Comparison of ENCODE assay signal across 23 cellular contexts in genomic region chr13:74111901-74112824, GRCh38. TPM values are rescaled to one million over a fixed set of nuclear protein-coding genes. Genes with fewer than 3 reads are reported as not detected.
DNase-seq lines count a peak whose midpoint lies in the region; ATAC-seq and TF ChIP-seq lines count a peak whose summit lies in the region.
"Had no signal": no experiment of that assay in that cellular context is flagged by ENCODE, and none has a peak within 500 bp of the region (broad histone marks: within the 10 kb centered on the region; RNA-seq: fewer than 3 reads in every experiment).

No MANE protein-coding gene starts in this region.

- H3K9ac ChIP-seq in liver (ENCODE audit: low read depth in 1 of 2, low read length in 2 of 2) = no peak overlapping the region

- DNase-seq in activated naive CD8-positive, alpha-beta T cell treated with anti-CD3 and anti-CD28 coated beads, Interleukin-2, amount 50 U/mL, for 24 hours = no peak
- DNase-seq in WTC11 (ENCODE audit: low spot score) = no peak
- DNase-seq in tibial artery = no peak
- DNase-seq in activated naive CD4-positive, alpha-beta T cell treated with anti-CD3 and anti-CD28 coated beads, Interleukin-2, amount 10 ng/mL, durations not matched to agents 7 days and 5 days = no peak
- DNase-seq: activated CD4-positive, alpha-beta T cell treated with anti-CD3 and anti-CD28 coated beads, Interleukin-2, amount 10 ng/mL, durations not matched to agents 24 days and 14 days; activated CD8-positive, alpha-beta memory T cell treated with anti-CD3 and anti-CD28 coated beads, Interleukin-2, amount 50 U/mL, for 4 hours; activated effector memory CD4-positive, alpha-beta T cell treated with Interleukin-2 at 50 U/mL for 16 hours; C1 segment of cervical spinal cord; dorsolateral prefrontal cortex; GOT3; head of caudate nucleus; NCI-H446; Peyer's patch; spleen; stimulated activated CD4-positive, alpha-beta T cell treated with anti-CD3 and anti-CD28 coated beads, Interleukin-4, amount 100 ng/mL, for 1 hour; stimulated activated naive CD8-positive, alpha-beta T cell treated with anti-CD3 and anti-CD28 coated beads, Interleukin-15, amount 100 ng/mL, for 72 hours; T-helper 1 cell; upper lobe of left lung had no signal

- H3K4me3 ChIP-seq in liver (ENCODE audit: low read depth in 1 of 3, low read length in 3 of 3) (no peak overlapping the region), tibial artery (peak overlapping the region; percentile 7 to 22)
- H3K4me3 ChIP-seq: A549, dorsolateral prefrontal cortex, Peyer's patch, spleen, upper lobe of left lung had no signal

- H3K36me3 ChIP-seq in liver (ENCODE audit: control insufficient read depth in 4 of 4, insufficient read depth in 3 of 4, low read depth in 1 of 4, low read length in 3 of 4) (no peaks in the 10 kb centered on the region), tibial artery (no peaks in the 10 kb centered on the region)
- H3K36me3 ChIP-seq: Peyer's patch, spleen, upper lobe of left lung had no signal

- no peaks in the 10 kb centered on the region for H3K27me3 Mint-ChIP-seq in activated naive CD8-positive, alpha-beta T cell
- no peaks in the 10 kb centered on the region for H3K27me3 Mint-ChIP-seq in activated naive CD8-positive, alpha-beta T cell treated with anti-CD3 and anti-CD28 coated beads, Interleukin-2, amount 50 U/mL, for 24 hours
- no peaks in the 10 kb centered on the region for H3K27me3 Mint-ChIP-seq in WTC11 (ENCODE audit: low read depth)
- no peaks in the 10 kb centered on the region for H3K27me3 Mint-ChIP-seq in activated naive CD4-positive, alpha-beta T cell treated with anti-CD3 and anti-CD28 coated beads, Interleukin-2, amount 10 ng/mL, durations not matched to agents 7 days and 5 days
- H3K27me3 Mint-ChIP-seq: activated CD4-positive, alpha-beta T cell treated with anti-CD3 and anti-CD28 coated beads, Interleukin-2, amount 10 ng/mL, durations not matched to agents 24 days and 14 days; stimulated activated naive CD8-positive, alpha-beta T cell treated with anti-CD3 and anti-CD28 coated beads, Interleukin-15, amount 100 ng/mL, for 72 hours had no signal

- TF ChIP-seq RAD21 in liver (IDR thresholded peaks at IDR 0.05) = peak; percentile 25 to 32

- intact Hi-C loops in tibial artery (cut with DNase I; ENCODE audit: low total_unique reads) = no loop called here

- no peak overlapping the region for H3K4me3 Mint-ChIP-seq in activated naive CD8-positive, alpha-beta T cell
- no peak overlapping the region for H3K4me3 Mint-ChIP-seq in activated naive CD8-positive, alpha-beta T cell treated with anti-CD3 and anti-CD28 coated beads, Interleukin-2, amount 50 U/mL, for 24 hours
- no peak overlapping the region for H3K4me3 Mint-ChIP-seq in WTC11
- H3K4me3 Mint-ChIP-seq in activated naive CD4-positive, alpha-beta T cell treated with anti-CD3 and anti-CD28 coated beads, Interleukin-2, amount 10 ng/mL, durations not matched to agents 7 days and 5 days = no peak overlapping the region
- H3K4me3 Mint-ChIP-seq: activated CD4-positive, alpha-beta T cell treated with anti-CD3 and anti-CD28 coated beads, Interleukin-2, amount 10 ng/mL, durations not matched to agents 24 days and 14 days had no signal

- peaks cover 3 to 42% (median 20%) of the 10 kb centered on the region in 4 donors for H3K4me1 ChIP-seq in liver (ENCODE audit: control insufficient read depth in 4 of 4, insufficient read depth in 4 of 4, low read length in 3 of 4)
- peaks cover 0 to 67% (median 28%) of the 10 kb centered on the region in 4 donors for H3K4me1 ChIP-seq in tibial artery
- H3K4me1 ChIP-seq: Peyer's patch, upper lobe of left lung had no signal

- WGBS in liver = 29% methylated on average over 5 of the region's 5 CpGs

- H3K27me3 ChIP-seq in liver (ENCODE audit: control insufficient read depth in 4 of 4, insufficient read depth in 4 of 4, low read length in 3 of 4) (no peaks in the 10 kb centered on the region), tibial artery (no peaks in the 10 kb centered on the region)
- H3K27me3 ChIP-seq: dorsolateral prefrontal cortex, Peyer's patch, spleen, upper lobe of left lung had no signal

- H3K9me3 Mint-ChIP-seq in activated naive CD8-positive, alpha-beta T cell (ENCODE audit: low read depth) = peaks cover 3% of the 10 kb centered on the region
- H3K9me3 Mint-ChIP-seq in activated naive CD8-positive, alpha-beta T cell treated with anti-CD3 and anti-CD28 coated beads, Interleukin-2, amount 50 U/mL, for 24 hours = peaks cover 7% of the 10 kb centered on the region
- H3K9me3 Mint-ChIP-seq in WTC11 = peaks cover 29% of the 10 kb centered on the region
- H3K9me3 Mint-ChIP-seq in activated naive CD4-positive, alpha-beta T cell treated with anti-CD3 and anti-CD28 coated beads, Interleukin-2, amount 10 ng/mL, durations not matched to agents 7 days and 5 days = peaks cover 2% of the 10 kb centered on the region

- POLR2A ChIA-PET in WTC11 (lab: Charles Lee) = no interaction called here

- H3K27ac ChIP-seq in liver (ENCODE audit: low read depth in 1 of 2, low read length in 2 of 2) (peak overlapping the region; percentile 22 to 48), tibial artery (peak overlapping the region; percentile 57 to 64)
- H3K27ac ChIP-seq: A549, Peyer's patch, spleen, upper lobe of left lung had no signal

- H3K36me3 Mint-ChIP-seq in activated naive CD8-positive, alpha-beta T cell = peaks cover 21% of the 10 kb centered on the region
- H3K36me3 Mint-ChIP-seq in activated naive CD8-positive, alpha-beta T cell treated with anti-CD3 and anti-CD28 coated beads, Interleukin-2, amount 50 U/mL, for 24 hours (ENCODE audit: low read depth) = peaks cover 20% of the 10 kb centered on the region
- peaks cover 22% of the 10 kb centered on the region for H3K36me3 Mint-ChIP-seq in WTC11
- peaks cover 34% of the 10 kb centered on the region for H3K36me3 Mint-ChIP-seq in activated naive CD4-positive, alpha-beta T cell treated with anti-CD3 and anti-CD28 coated beads, Interleukin-2, amount 10 ng/mL, durations not matched to agents 7 days and 5 days

- CTCF ChIA-PET in WTC11 (lab: Charles Lee) = no interaction called here
- CTCF ChIA-PET in activated naive CD4-positive, alpha-beta T cell treated with anti-CD3 and anti-CD28 coated beads, Interleukin-2, amount 10 ng/mL, durations not matched to agents 7 days and 5 days (lab: Charles Lee) = interaction anchor here (0.9 kb wide), 1 partner anchor 85 kb away, joined by 3 read pairs; no protein-coding TSS in a partner anchor

- peak overlapping the region; percentile 22 for H3K27ac Mint-ChIP-seq in activated naive CD8-positive, alpha-beta T cell
- H3K27ac Mint-ChIP-seq in activated naive CD8-positive, alpha-beta T cell treated with anti-CD3 and anti-CD28 coated beads, Interleukin-2, amount 50 U/mL, for 24 hours = no peak overlapping the region
- peak overlapping the region; percentile 50 for H3K27ac Mint-ChIP-seq in WTC11
- H3K27ac Mint-ChIP-seq in activated naive CD4-positive, alpha-beta T cell treated with anti-CD3 and anti-CD28 coated beads, Interleukin-2, amount 10 ng/mL, durations not matched to agents 7 days and 5 days = no peak overlapping the region
- H3K27ac Mint-ChIP-seq: activated CD4-positive, alpha-beta T cell treated with anti-CD3 and anti-CD28 coated beads, Interleukin-2, amount 10 ng/mL, durations not matched to agents 24 days and 14 days; stimulated activated naive CD8-positive, alpha-beta T cell treated with anti-CD3 and anti-CD28 coated beads, Interleukin-15, amount 100 ng/mL, for 72 hours had no signal

- ATAC-seq in activated naive CD8-positive, alpha-beta T cell treated with anti-CD3 and anti-CD28 coated beads, Interleukin-2, amount 50 U/mL, for 24 hours = no peak
- ATAC-seq in WTC11 = no peak
- ATAC-seq in GM18858 (IDR thresholded peaks at IDR 0.05; ENCODE audit: unreplicated experiment) = no peak
- no peak for ATAC-seq in HG02610 (IDR thresholded peaks at IDR 0.05; ENCODE audit: unreplicated experiment)
- ATAC-seq: A549; stimulated activated naive CD8-positive, alpha-beta T cell treated with anti-CD3 and anti-CD28 coated beads, Interleukin-15, amount 100 ng/mL, for 72 hours had no signal

- H3K9me3 ChIP-seq in liver (ENCODE audit: control insufficient read depth in 4 of 4, low read length in 3 of 4) (no peaks in the 10 kb centered on the region), tibial artery (no peaks in the 10 kb centered on the region)
- H3K9me3 ChIP-seq: A549, Peyer's patch, upper lobe of left lung had no signal

- peaks cover 79% of the 10 kb centered on the region for H3K4me1 Mint-ChIP-seq in activated naive CD8-positive, alpha-beta T cell (ENCODE audit: low read depth)
- H3K4me1 Mint-ChIP-seq in activated naive CD8-positive, alpha-beta T cell treated with anti-CD3 and anti-CD28 coated beads, Interleukin-2, amount 50 U/mL, for 24 hours = peaks cover 84% of the 10 kb centered on the region
- peaks cover 15% of the 10 kb centered on the region for H3K4me1 Mint-ChIP-seq in WTC11
- H3K4me1 Mint-ChIP-seq in activated naive CD4-positive, alpha-beta T cell treated with anti-CD3 and anti-CD28 coated beads, Interleukin-2, amount 10 ng/mL, durations not matched to agents 7 days and 5 days = peaks cover 32% of the 10 kb centered on the region

- no peak for TF ChIP-seq CTCF in WTC11 (IDR thresholded peaks at IDR 0.05)
- TF ChIP-seq CTCF in liver (IDR thresholded peaks at IDR 0.05; ENCODE audit: low read depth, low read length, missing input control) = no peak
- TF ChIP-seq CTCF in tibial artery (IDR thresholded peaks at IDR 0.05) = no peak

TF ChIP-seq in WTC11, 78 proteins besides CTCF, POLR2A, EP300 and RAD21 (continues in another document):
- TF ChIP-seq RORB (CRISPR knock-in tag; IDR thresholded peaks at IDR 0.05) (no peak), CBFB (CRISPR knock-in tag; IDR thresholded peaks at IDR 0.05; ENCODE audit: low read depth) (no peak)

TF ChIP-seq in liver, 16 proteins besides CTCF, POLR2A, EP300 and RAD21 (continues in another document):
- TF ChIP-seq HNF4G (IDR thresholded peaks at IDR 0.05) = peak; percentile 39
- peak; percentile 82 for TF ChIP-seq NR2F2 (IDR thresholded peaks at IDR 0.05)
- peak; percentile 60 to 70 for TF ChIP-seq RXRA (IDR thresholded peaks at IDR 0.05)
- TF ChIP-seq YY1 (IDR thresholded peaks at IDR 0.05) = peak; percentile 64
- no peak for TF ChIP-seq ZBTB33 (IDR thresholded peaks at IDR 0.05)

RNA-seq across cellular contexts. Expression of gene KLF12, which starts 22.0 kb away (rescaled TPM):
- 7.7 to 8.5 TPM (median 8.3 TPM) in 3 replicates for total RNA-seq in WTC11 (2021)
- 10 to 100 TPM in 1 of 2 donors, 1 to 10 TPM in 1; 8.7 to 15.9 TPM for total RNA-seq in liver
- 10 to 100 TPM in 1 of 2 donors, 1 to 10 TPM in 1; 2.4 to 14.0 TPM for polyA plus RNA-seq in liver

Comparison
In these comparisons a context has a peak if more than half of its experiments do, and no peak if none do; other contexts are left out.
1. H3K27ac Mint-ChIP-seq: peak in activated naive CD8-positive, alpha-beta T cell (single experiment) and WTC11 (single experiment); none in activated naive CD8-positive, alpha-beta T cell treated with anti-CD3 and anti-CD28 coated beads, Interleukin-2, amount 50 U/mL, for 24 hours (single experiment) and activated naive CD4-positive, alpha-beta T cell treated with anti-CD3 and anti-CD28 coated beads, Interleukin-2, amount 10 ng/mL, durations not matched to agents 7 days and 5 days (single experiment).
2. H3K4me3 ChIP-seq: peak in tibial artery (2 of 2); none in liver (0 of 3).